In the genomic region with DNA sequence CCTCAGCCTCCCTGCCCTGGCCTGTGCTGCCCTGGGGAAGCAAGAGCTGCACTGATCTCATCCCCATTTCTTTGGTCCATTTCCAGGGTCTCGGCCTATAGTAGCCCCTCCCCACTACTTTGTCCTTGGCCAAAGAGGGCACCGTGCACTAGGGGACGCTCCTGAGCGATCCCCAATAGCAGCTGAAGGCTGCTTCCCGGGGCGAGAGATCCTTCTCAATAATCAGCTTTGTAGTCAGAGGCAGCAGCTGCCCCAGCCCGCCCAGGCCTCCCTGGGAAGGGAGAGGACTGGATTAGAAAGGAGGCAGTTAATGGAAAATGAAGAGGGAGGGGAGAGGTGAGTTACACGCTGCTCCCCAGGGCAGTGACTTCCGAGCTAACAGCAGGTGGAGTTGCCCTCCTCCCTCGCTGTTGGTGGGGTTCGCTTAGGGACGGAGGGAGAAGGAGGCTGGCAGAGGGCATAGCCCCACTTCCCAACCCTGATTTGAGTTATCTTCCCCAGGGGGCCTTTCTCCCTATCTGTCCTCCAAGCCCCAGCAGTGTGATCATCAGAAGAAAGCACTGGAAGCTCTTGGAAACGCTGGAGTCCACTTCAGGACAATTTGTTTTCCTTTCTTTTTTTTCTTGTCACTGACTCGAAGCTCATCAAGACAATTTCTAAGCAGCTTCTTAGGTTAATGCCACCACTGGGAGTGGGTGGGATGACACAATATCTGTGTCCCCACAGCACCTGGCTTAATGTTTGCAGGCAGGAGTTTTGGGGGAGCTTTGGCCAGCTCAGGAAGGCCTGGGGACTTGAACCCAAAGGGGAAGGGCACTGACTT, we compare ENCODE assay signal across 8 cellular contexts. TPM values are rescaled to one million over a fixed set of nuclear protein-coding genes. Genes with fewer than 3 reads are reported as not detected.
DNase-seq lines count a peak whose midpoint lies in the region; ATAC-seq and TF ChIP-seq lines count a peak whose summit lies in the region.

No MANE protein-coding gene starts in this region.

- intact Hi-C loops in Right ventricle myocardium superior (cut with DNase I) (no loop called here), posterior cingulate gyrus (cut with DNase I) (no loop called here)

- no peaks in the 10 kb centered on the region for H3K9me2 ChIP-seq in SU-DHL-6 (replicated peaks; ENCODE audit: insufficient read depth, low read length)

- no peaks in the 10 kb centered on the region for H3F3A ChIP-seq in SU-DHL-6 (ENCODE audit: insufficient read depth)

- H3K27me3 ChIP-seq in SU-DHL-6 (ENCODE audit: low read length) = no peaks in the 10 kb centered on the region

- peak; percentile 8 for ATAC-seq in Right ventricle myocardium superior (ENCODE audit: poor library complexity)
- ATAC-seq in GM21526 (IDR thresholded peaks at IDR 0.05; ENCODE audit: low FRiP score, unreplicated experiment) = no peak
- ATAC-seq in GM18498 (IDR thresholded peaks at IDR 0.05; ENCODE audit: unreplicated experiment) = no peak
- ATAC-seq in GM21576 (IDR thresholded peaks at IDR 0.05; ENCODE audit: unreplicated experiment) = no peak

- H3K9me3 ChIP-seq in SU-DHL-6 (ENCODE audit: insufficient read depth, low read length) = no peaks in the 10 kb centered on the region

- H3K79me2 ChIP-seq in SU-DHL-6 (ENCODE audit: insufficient read depth, low read length) = no peaks in the 10 kb centered on the region

- H3K4me2 ChIP-seq in SU-DHL-6 (ENCODE audit: low read depth, low read length, poor library complexity, severe bottlenecking) = no peak overlapping the region

- no peaks in the 10 kb centered on the region for H4K20me1 ChIP-seq in SU-DHL-6 (ENCODE audit: low read depth, low read length)

- DNase-seq in D341Med (ENCODE audit: low spot score) = peak; percentile 94
- DNase-seq in Right ventricle myocardium superior = peak; percentile 55
- DNase-seq in posterior cingulate gyrus = peak in 7 of 10 donors; percentile 56 to 94 (median 63)
- no peak for DNase-seq in activated naive CD4-positive, alpha-beta T cell (lab: John Stamatoyannopoulos, UW)

- H3K4me3 ChIP-seq in SU-DHL-6 (ENCODE audit: insufficient read depth, low read length, poor library complexity, severe bottlenecking) = no peak overlapping the region

- no peak overlapping the region for H3K27ac ChIP-seq in SU-DHL-6 (ENCODE audit: low read depth, low read length)

- no peak overlapping the region for H3K9ac ChIP-seq in SU-DHL-6 (ENCODE audit: low read length)

- H2AFZ ChIP-seq in SU-DHL-6 (ENCODE audit: low read depth, low read length, severe bottlenecking) = no peak overlapping the region

- peak; percentile 35 for TF ChIP-seq CTCF in SU-DHL-6 (IDR thresholded peaks at IDR 0.05; ENCODE audit: insufficient read depth, low read length, poor library complexity, severe bottlenecking)

- no peaks in the 10 kb centered on the region for H3K36me3 ChIP-seq in SU-DHL-6 (ENCODE audit: low read length)

RNA-seq across cellular contexts. Expression of a gene that starts 2.6 kb away (rescaled TPM):
- 336 TPM for total RNA-seq in Right ventricle myocardium superior

RNA-seq across cellular contexts. Expression of a gene that starts 18.2 kb away (rescaled TPM):
- 63.1 TPM for total RNA-seq in Right ventricle myocardium superior

RNA-seq across cellular contexts. Expression of a gene that starts 18.4 kb away (rescaled TPM):
- total RNA-seq in Right ventricle myocardium superior = 19.0 TPM

RNA-seq across cellular contexts. Expression of a gene that starts 28.9 kb away (rescaled TPM):
- 61.2 TPM for total RNA-seq in Right ventricle myocardium superior

RNA-seq across cellular contexts. Expression of a gene that starts 29.7 kb away (rescaled TPM):
- total RNA-seq in Right ventricle myocardium superior = 23.3 TPM

Comparison
In these comparisons a context has a peak if more than half of its experiments do, and no peak if none do; other contexts are left out.
1. DNase-seq: peak in D341Med (single experiment), Right ventricle myocardium superior (single experiment) and posterior cingulate gyrus (7 of 10); none in activated naive CD4-positive, alpha-beta T cell (0 of 4).